In genomic region chr12:91818236-91819131, GRCh38 we compare ENCODE assay signal across 14 cellular contexts.
DNase-seq lines count a peak whose midpoint lies in the region; ATAC-seq, FAIRE-seq and TF ChIP-seq lines count a peak whose summit lies in the region.
"Had no signal": no experiment of that assay in that cellular context is flagged by ENCODE, and none has a peak within 500 bp of the region (broad histone marks: within the 10 kb centered on the region; RNA-seq: fewer than 3 reads in every experiment).

No MANE protein-coding gene starts in this region.

- H3K4me3 Mint-ChIP-seq in astrocyte (ENCODE audit: unreplicated experiment), result no peak overlapping the region
- H3K4me3 Mint-ChIP-seq: CD14-positive monocyte; stimulated activated naive CD8-positive, alpha-beta T cell treated with anti-CD3 and anti-CD28 coated beads, Interleukin-15, Interleukin-2, amounts not matched to agents 100 ng/mL and 50 ng/mL, for 24 hours had no signal

- H3K27me3 ChIP-seq in astrocyte (ENCODE audit: insufficient read depth, low read length), result no peaks in the 10 kb centered on the region
- H3K27me3 ChIP-seq: heart right ventricle had no signal

- H3K4me2 ChIP-seq in astrocyte (ENCODE audit: low read length), result no peak overlapping the region
- H3K4me2 ChIP-seq: SK-N-SH had no signal

- peaks cover 2% of the 10 kb centered on the region for H3K9me3 Mint-ChIP-seq in astrocyte (ENCODE audit: unreplicated experiment)

- peak; percentile 56 for FAIRE-seq in astrocyte (lab: Jason Lieb, UNC)

- no peak overlapping the region for H3K27ac ChIP-seq in astrocyte (ENCODE audit: low read depth, low read length)
- H3K27ac ChIP-seq in skin epidermis, result peak overlapping the region in 12 of 21 experiments; percentile 0 to 62 (median 26)
- H3K27ac ChIP-seq: heart right ventricle had no signal

- DNase-seq in NCI-H1105 treated with DMSO at 0.1 percent for 48 hours (lab: John Stamatoyannopoulos, UW) (peak; percentile 77), astrocyte (ENCODE audit: low read depth) (peak; percentile 43), kidney tubule cell (ENCODE audit: low spot score) (peak; percentile 38), medulla oblongata (ENCODE audit: extremely low spot score) (no peak), dedifferentiated amniotic fluid mesenchymal stem cell (ENCODE audit: extremely low spot score) (no peak)
- DNase-seq in stimulated activated CD4-positive, alpha-beta T cell treated with anti-CD3 and anti-CD28 coated beads, Interleukin-2, amount 100 ng/mL, for 24 hours, result no peak
- DNase-seq: heart right ventricle; NCI-H1092; SK-N-SH; stimulated activated CD4-positive, alpha-beta T cell treated with anti-CD3 and anti-CD28 coated beads, Interleukin-4, amount 100 ng/mL, for 24 hours had no signal

- H4K20me1 ChIP-seq in astrocyte (ENCODE audit: insufficient read depth, low read length), result no peaks in the 10 kb centered on the region

- no peak overlapping the region for H3K27ac Mint-ChIP-seq in astrocyte (ENCODE audit: unreplicated experiment)
- H3K27ac Mint-ChIP-seq: CD14-positive monocyte; stimulated activated naive CD8-positive, alpha-beta T cell treated with anti-CD3 and anti-CD28 coated beads, Interleukin-15, Interleukin-2, amounts not matched to agents 100 ng/mL and 50 ng/mL, for 24 hours had no signal

- no peak for TF ChIP-seq CTCF in astrocyte (IDR thresholded peaks at IDR 0.05; ENCODE audit: insufficient read depth, low read depth, low read length)

- H3K36me3 ChIP-seq in astrocyte (ENCODE audit: insufficient read depth, low read length), result no peaks in the 10 kb centered on the region
- H3K36me3 ChIP-seq: heart right ventricle had no signal

- no peak overlapping the region for H3K9ac ChIP-seq in astrocyte (ENCODE audit: low read length)
- H3K9ac ChIP-seq: SK-N-SH had no signal

- no peaks in the 10 kb centered on the region for H3K79me2 ChIP-seq in astrocyte (ENCODE audit: insufficient read depth, low read length)

- no peaks in the 10 kb centered on the region for H3K9me3 ChIP-seq in astrocyte (ENCODE audit: insufficient read depth, low read depth, low read length)
- H3K9me3 ChIP-seq: SK-N-SH had no signal

- H3K27me3 Mint-ChIP-seq in astrocyte (ENCODE audit: low read depth, unreplicated experiment), result no peaks in the 10 kb centered on the region
- H3K27me3 Mint-ChIP-seq: stimulated activated naive CD8-positive, alpha-beta T cell treated with anti-CD3 and anti-CD28 coated beads, Interleukin-15, Interleukin-2, amounts not matched to agents 100 ng/mL and 50 ng/mL, for 24 hours had no signal

- H3K4me1 ChIP-seq in astrocyte (ENCODE audit: insufficient read depth, low read length), result peaks cover 10% of the 10 kb centered on the region
- H3K4me1 ChIP-seq: heart right ventricle had no signal

- H3K4me1 Mint-ChIP-seq in astrocyte (ENCODE audit: low read depth, unreplicated experiment), result no peaks in the 10 kb centered on the region
- H3K4me1 Mint-ChIP-seq: CD14-positive monocyte had no signal

- no peak for ATAC-seq in HG03159 (IDR thresholded peaks at IDR 0.05; ENCODE audit: unreplicated experiment)
- ATAC-seq: heart right ventricle had no signal

- no peaks in the 10 kb centered on the region for H3K36me3 Mint-ChIP-seq in astrocyte (ENCODE audit: low read depth, unreplicated experiment)
- H3K36me3 Mint-ChIP-seq: CD14-positive monocyte had no signal

- H3K4me3 ChIP-seq in astrocyte (ENCODE audit: insufficient read depth, low read depth, low read length) (no peak overlapping the region), skin epidermis (no peak overlapping the region)
- H3K4me3 ChIP-seq: heart right ventricle had no signal

- no peak overlapping the region for H2AFZ ChIP-seq in astrocyte (ENCODE audit: low read depth, low read length)

Comparison
In these comparisons a context has a peak if more than half of its experiments do, and no peak if none do; other contexts are left out.
1. DNase-seq: peak in NCI-H1105 treated with DMSO at 0.1 percent for 48 hours (single experiment), astrocyte (single experiment) and kidney tubule cell (single experiment); none in stimulated activated CD4-positive, alpha-beta T cell treated with anti-CD3 and anti-CD28 coated beads, Interleukin-2, amount 100 ng/mL, for 24 hours (0 of 2), medulla oblongata (single experiment) and dedifferentiated amniotic fluid mesenchymal stem cell (single experiment).